ENCODE assay signal across 10 cellular contexts in genomic region chrX:106972896-106973295, GRCh38. TPM values are rescaled to one million over a fixed set of nuclear protein-coding genes. Genes with fewer than 3 reads are reported as not detected.
"Had no signal": no experiment of that assay in that cellular context is flagged by ENCODE, and none has a peak within 500 bp of the region (broad histone marks: within the 10 kb centered on the region; RNA-seq: fewer than 3 reads in every experiment).

No MANE protein-coding gene starts in this region.

- H3K9me3 ChIP-seq: HAP-1 had no signal

- H3K36me3 ChIP-seq: HAP-1 had no signal

- DNase-seq: GOT3, H7, HFFc6 had no signal

- H3K27ac Mint-ChIP-seq: HFFc6 had no signal

- H3K9me3 Mint-ChIP-seq: HFFc6 had no signal

- ATAC-seq: HCT116, K562 had no signal

- H3K4me3 Mint-ChIP-seq: HFFc6 had no signal

- FAIRE-seq: K562 had no signal

- H3K27ac ChIP-seq: GM23248, HL-60 had no signal

- H3K4me3 ChIP-seq: GM23248, HAP-1, K562 had no signal

RNA-seq across cellular contexts. Expression of gene CLDN2, which starts 52.7 kb away (rescaled TPM):
- total RNA-seq: GM23248, H4, H7, HFFc6, IMR-90, K562 had no signal
- polyA plus RNA-seq: GM23248, K562 had no signal
